In genomic region chr7:32275216-32275979, GRCh38 we compare ENCODE assay signal across 14 cellular contexts.
DNase-seq lines count a peak whose midpoint lies in the region; ATAC-seq and TF ChIP-seq lines count a peak whose summit lies in the region.
"Had no signal": no experiment of that assay in that cellular context is flagged by ENCODE, and none has a peak within 500 bp of the region (broad histone marks: within the 10 kb centered on the region; RNA-seq: fewer than 3 reads in every experiment).

No MANE protein-coding gene starts in this region.

- no peaks in the 10 kb centered on the region for H3K9me3 ChIP-seq in body of pancreas
- H3K9me3 ChIP-seq: BLaER1, sigmoid colon, transverse colon had no signal

- peaks cover 14% of the 10 kb centered on the region for H3K27me3 Mint-ChIP-seq in T-helper 2 cell treated with Interferon-gamma antibody and Interleukin-4, amounts not matched to agents 5 μg/mL and 100 μg/mL, for 36 hours (ENCODE audit: low read depth)
- H3K27me3 Mint-ChIP-seq in chondrocyte (ENCODE audit: low read depth) = peaks cover 46% of the 10 kb centered on the region

- H3K27ac ChIP-seq in body of pancreas = no peak overlapping the region
- H3K27ac ChIP-seq: BLaER1, sigmoid colon, transverse colon had no signal

- no peaks in the 10 kb centered on the region for H3K36me3 ChIP-seq in body of pancreas (replicated peaks in 1 of 2; ENCODE audit: insufficient read depth in 1 of 2, low read depth in 2 of 2)
- H3K36me3 ChIP-seq: BLaER1, sigmoid colon, transverse colon had no signal

- H3K4me1 ChIP-seq in body of pancreas = no peaks in the 10 kb centered on the region
- H3K4me1 ChIP-seq: BLaER1, sigmoid colon, transverse colon had no signal

- no peaks in the 10 kb centered on the region for H3K27me3 ChIP-seq in body of pancreas
- H3K27me3 ChIP-seq: BLaER1, sigmoid colon, transverse colon had no signal

- intact Hi-C loops in body of pancreas (cut with DNase I) = no loop called here

- no peaks in the 10 kb centered on the region for H3K36me3 Mint-ChIP-seq in T-helper 2 cell treated with Interferon-gamma antibody and Interleukin-4, amounts not matched to agents 5 μg/mL and 100 μg/mL, for 36 hours (ENCODE audit: low read depth)
- no peaks in the 10 kb centered on the region for H3K36me3 Mint-ChIP-seq in chondrocyte (ENCODE audit: low read depth)
- H3K36me3 Mint-ChIP-seq: naive B cell had no signal

- peak; percentile 37 for ATAC-seq in GM19468 (IDR thresholded peaks at IDR 0.05; ENCODE audit: extremely low read depth, unreplicated experiment)
- ATAC-seq in HG03442 (IDR thresholded peaks at IDR 0.05; ENCODE audit: unreplicated experiment) = peak; percentile 64
- no peak for ATAC-seq in body of pancreas

- peak overlapping the region; percentile 43 for H3K4me3 Mint-ChIP-seq in T-helper 2 cell treated with Interferon-gamma antibody and Interleukin-4, amounts not matched to agents 5 μg/mL and 100 μg/mL, for 36 hours
- no peak overlapping the region for H3K4me3 Mint-ChIP-seq in chondrocyte (ENCODE audit: unreplicated experiment)
- H3K4me3 Mint-ChIP-seq: activated B cell treated with CpG ODN at 0.5 μM for 24 hours, naive B cell had no signal

- no peaks in the 10 kb centered on the region for H3K9me3 Mint-ChIP-seq in T-helper 2 cell treated with Interferon-gamma antibody and Interleukin-4, amounts not matched to agents 5 μg/mL and 100 μg/mL, for 36 hours
- no peaks in the 10 kb centered on the region for H3K9me3 Mint-ChIP-seq in chondrocyte (ENCODE audit: low read depth)
- H3K9me3 Mint-ChIP-seq: activated B cell treated with CpG ODN at 0.5 μM for 24 hours had no signal

- WGBS in body of pancreas, 2 donors = 33 to 37% methylated on average over 3 of the region's 3 CpGs

- DNase-seq in GM12864 (ENCODE audit: low read depth) (no peak), GM20000 (ENCODE audit: low spot score) (no peak), body of pancreas (no peak), chondrocyte (ENCODE audit: low spot score) (no peak), NCI-H774 (lab: John Stamatoyannopoulos, UW) (no peak)
- peak; percentile 13 for DNase-seq in T-helper 2 cell treated with Interferon-gamma antibody and Interleukin-4, amounts not matched to agents 5 μg/mL and 100 μg/mL, for 36 hours (ENCODE audit: low spot score)
- DNase-seq: activated B cell treated with CpG ODN at 0.5 μM for 24 hours, islet precursor cell, naive B cell, sigmoid colon, transverse colon had no signal

- TF ChIP-seq CTCF in GM12864 (IDR thresholded peaks at IDR 0.05; ENCODE audit: low read depth, low read length, missing control alignments) (peak; percentile 6), GM20000 (IDR thresholded peaks at IDR 0.05; ENCODE audit: extremely low read depth, missing control alignments) (no peak), body of pancreas (IDR thresholded peaks at IDR 0.05) (no peak), chondrocyte (IDR thresholded peaks at IDR 0.05) (no peak)

- peaks cover 8% of the 10 kb centered on the region for H3K4me1 Mint-ChIP-seq in T-helper 2 cell treated with Interferon-gamma antibody and Interleukin-4, amounts not matched to agents 5 μg/mL and 100 μg/mL, for 36 hours (ENCODE audit: low read depth)
- H3K4me1 Mint-ChIP-seq in chondrocyte (ENCODE audit: low read depth) = no peaks in the 10 kb centered on the region
- H3K4me1 Mint-ChIP-seq: activated B cell treated with CpG ODN at 0.5 μM for 24 hours, naive B cell had no signal

- no peak overlapping the region for H3K27ac Mint-ChIP-seq in T-helper 2 cell treated with Interferon-gamma antibody and Interleukin-4, amounts not matched to agents 5 μg/mL and 100 μg/mL, for 36 hours
- no peak overlapping the region for H3K27ac Mint-ChIP-seq in chondrocyte (ENCODE audit: unreplicated experiment)
- H3K27ac Mint-ChIP-seq: activated B cell treated with CpG ODN at 0.5 μM for 24 hours, naive B cell had no signal

- no peak overlapping the region for H3K4me3 ChIP-seq in GM12864 (ENCODE audit: low read depth, low read length)
- H3K4me3 ChIP-seq in body of pancreas = no peak overlapping the region
- H3K4me3 ChIP-seq: BLaER1, sigmoid colon, transverse colon had no signal

- TF ChIP-seq POLR2A in body of pancreas (IDR thresholded peaks at IDR 0.05) = no peak
